Comparison of ENCODE assay signal across 1 cellular context in genomic region chr9:93119953-93120845, GRCh38.
TF ChIP-seq lines count a peak whose summit lies in the region.

No MANE protein-coding gene starts in this region.

TF ChIP-seq in K562, 482 proteins besides CTCF, POLR2A, EP300 and RAD21 (continued from another document and continues in another):
- TF ChIP-seq E2F4 (CRISPR knock-in tag; IDR thresholded peaks at IDR 0.05; ENCODE audit: low read depth): no peak
- TF ChIP-seq ZNF408 (CRISPR knock-in tag; IDR thresholded peaks at IDR 0.05; ENCODE audit: low read depth): no peak
- TF ChIP-seq GTF2A2 (tag; IDR thresholded peaks at IDR 0.05): no peak
- no peak for TF ChIP-seq ETS1 (conservative IDR thresholded peaks at IDR 0.05; ENCODE audit: control insufficient read depth, low read depth, low read length)
- no peak for TF ChIP-seq KDM4B (IDR thresholded peaks at IDR 0.05; ENCODE audit: borderline replicate concordance in 2 of 2, low read depth in 1 of 2)
- no peak for TF ChIP-seq NEUROD1 (IDR thresholded peaks at IDR 0.05; ENCODE audit: borderline replicate concordance, low read depth, low read length, partially characterized antibody)
- no peak for TF ChIP-seq RFX7 (CRISPR knock-in tag; IDR thresholded peaks at IDR 0.05)
- TF ChIP-seq ZNF609 (CRISPR knock-in tag; IDR thresholded peaks at IDR 0.05; ENCODE audit: borderline replicate concordance): no peak
- TF ChIP-seq KDM1A (IDR thresholded peaks at IDR 0.05): no peak
- peak; percentile 89 for TF ChIP-seq SPI1 (IDR thresholded peaks at IDR 0.05; ENCODE audit: borderline replicate concordance, low read depth, low read length)
- TF ChIP-seq ZNF347 (CRISPR knock-in tag; IDR thresholded peaks at IDR 0.05; ENCODE audit: low read depth): no peak
- no peak for TF ChIP-seq GTF2B (IDR thresholded peaks at IDR 0.05; ENCODE audit: extremely low read depth, insufficient read length)
- TF ChIP-seq KLF16 (IDR thresholded peaks at IDR 0.05): no peak
- no peak for TF ChIP-seq ZBTB12 (CRISPR knock-in tag; IDR thresholded peaks at IDR 0.05)
- no peak for TF ChIP-seq STAT5B (CRISPR knock-in tag; IDR thresholded peaks at IDR 0.05)
- TF ChIP-seq NFATC3 (IDR thresholded peaks at IDR 0.05): no peak
- TF ChIP-seq ZNF586 (CRISPR knock-in tag; conservative IDR thresholded peaks at IDR 0.05): no peak
- TF ChIP-seq NELFE (IDR thresholded peaks at IDR 0.05; ENCODE audit: insufficient read depth, insufficient read length): no peak
- no peak for TF ChIP-seq ZNF133 (CRISPR knock-in tag; IDR thresholded peaks at IDR 0.05)
- 0 out of 2 replicates have a peak, but pooled peaks have one; percentile 40 for TF ChIP-seq PKNOX1 (IDR thresholded peaks at IDR 0.05)
- TF ChIP-seq CREM (IDR thresholded peaks at IDR 0.05; ENCODE audit: low read depth): peak; percentile 74; the same call in 1 of the 2 replicates
- no peak for TF ChIP-seq U2AF1 (optimal IDR thresholded peaks at IDR 0.05; ENCODE audit: low read depth, low read length)
- peak; percentile 30 for TF ChIP-seq CCNT2 (IDR thresholded peaks at IDR 0.05; ENCODE audit: borderline replicate concordance, extremely low read depth, insufficient read length, low read depth, low read length)
- no peak for TF ChIP-seq CSDE1 (IDR thresholded peaks at IDR 0.05)
- no peak for TF ChIP-seq SMARCB1 (IDR thresholded peaks at IDR 0.05; ENCODE audit: insufficient read length, low read depth)
- no peak for TF ChIP-seq ASH1L (IDR thresholded peaks at IDR 0.05; ENCODE audit: borderline replicate concordance, low read depth, partially characterized antibody)
- TF ChIP-seq CREBBP (IDR thresholded peaks at IDR 0.05; ENCODE audit: low read depth, low read length): no peak
- no peak for TF ChIP-seq OTX1 (CRISPR knock-in tag; IDR thresholded peaks at IDR 0.05)
- TF ChIP-seq GMEB1 (CRISPR knock-in tag; IDR thresholded peaks at IDR 0.05): no peak
- TF ChIP-seq ARNT (IDR thresholded peaks at IDR 0.05): no peak
- no peak for TF ChIP-seq SIN3A (IDR thresholded peaks at IDR 0.05; ENCODE audit: borderline replicate concordance in 2 of 2, control insufficient read depth in 1 of 2, low read depth in 2 of 2, low read length in 2 of 2)
- TF ChIP-seq HNRNPL (IDR thresholded peaks at IDR 0.05; ENCODE audit: low read depth, low read length): no peak
- no peak for TF ChIP-seq ZNF511 (CRISPR knock-in tag; IDR thresholded peaks at IDR 0.05)
- no peak for TF ChIP-seq SMAD2 (IDR thresholded peaks at IDR 0.05; ENCODE audit: low read depth, low read length)
- TF ChIP-seq C11orf30 (IDR thresholded peaks at IDR 0.05; ENCODE audit: low read depth): no peak
- peak in 1 of 2 experiments; percentile 72; a peak in 2 of 4 replicates for TF ChIP-seq ZNF639 (CRISPR knock-in tag; conservative IDR thresholded peaks at IDR 0.05 in 1 of 2, IDR thresholded peaks at IDR 0.05 in 1 of 2)
- TF ChIP-seq SRF (CRISPR knock-in tag; IDR thresholded peaks at IDR 0.05): no peak; a peak in 1 of 4 replicates
- no peak for TF ChIP-seq ZNF143 (CRISPR knock-in tag; IDR thresholded peaks at IDR 0.05)
- no peak for TF ChIP-seq ZNF174 (CRISPR knock-in tag; IDR thresholded peaks at IDR 0.05)
- TF ChIP-seq ARID2 (IDR thresholded peaks at IDR 0.05): no peak
- TF ChIP-seq PATZ1 (CRISPR knock-in tag; IDR thresholded peaks at IDR 0.05; ENCODE audit: borderline replicate concordance): no peak
- no peak for TF ChIP-seq ZNF282 (CRISPR knock-in tag; IDR thresholded peaks at IDR 0.05)
- no peak for TF ChIP-seq ZNF436 (CRISPR knock-in tag; IDR thresholded peaks at IDR 0.05)
- TF ChIP-seq HOXB6 (CRISPR knock-in tag; IDR thresholded peaks at IDR 0.05; ENCODE audit: borderline replicate concordance): no peak
- no peak for TF ChIP-seq KAT8 (IDR thresholded peaks at IDR 0.05; ENCODE audit: low read depth)
